In genomic region chr10:46284286-46285229, GRCh38 we compare ENCODE assay signal across 1 cellular context.
TF ChIP-seq lines count a peak whose summit lies in the region.

No MANE protein-coding gene starts in this region.

TF ChIP-seq in WTC11, 78 proteins besides CTCF, POLR2A, EP300 and RAD21 (continued from another document):
- TF ChIP-seq ZSCAN18 (CRISPR knock-in tag; IDR thresholded peaks at IDR 0.05): no peak
- no peak for TF ChIP-seq MYBL2 (CRISPR knock-in tag; IDR thresholded peaks at IDR 0.05)
- no peak for TF ChIP-seq NR3C1 (CRISPR knock-in tag; conservative IDR thresholded peaks at IDR 0.05; ENCODE audit: low read depth)
- TF ChIP-seq EMX1 (CRISPR knock-in tag; IDR thresholded peaks at IDR 0.05): no peak
- TF ChIP-seq SMAD4 (CRISPR knock-in tag; IDR thresholded peaks at IDR 0.05): no peak
- TF ChIP-seq TEAD4 (CRISPR knock-in tag; IDR thresholded peaks at IDR 0.05): no peak
- no peak for TF ChIP-seq CDX4 (CRISPR knock-in tag; IDR thresholded peaks at IDR 0.05; ENCODE audit: borderline replicate concordance)
- TF ChIP-seq OVOL2 (CRISPR knock-in tag; IDR thresholded peaks at IDR 0.05; ENCODE audit: borderline replicate concordance): no peak
- no peak for TF ChIP-seq ATF3 (CRISPR knock-in tag; conservative IDR thresholded peaks at IDR 0.05)
- TF ChIP-seq ATF6 (CRISPR knock-in tag; IDR thresholded peaks at IDR 0.05): no peak
- TF ChIP-seq NFYB (CRISPR knock-in tag; conservative IDR thresholded peaks at IDR 0.05; ENCODE audit: low read depth): no peak
- TF ChIP-seq MAX (CRISPR knock-in tag; IDR thresholded peaks at IDR 0.05): 0 out of 2 replicates have a peak, but pooled peaks have one; percentile 9
- TF ChIP-seq ZNF263 (CRISPR knock-in tag; IDR thresholded peaks at IDR 0.05; ENCODE audit: low read depth): no peak
- no peak for TF ChIP-seq USF2 (CRISPR knock-in tag; IDR thresholded peaks at IDR 0.05)
- 0 out of 2 replicates have a peak, but pooled peaks have one; percentile 30 for TF ChIP-seq FOXP1 (CRISPR knock-in tag; IDR thresholded peaks at IDR 0.05; ENCODE audit: borderline replicate concordance)
- TF ChIP-seq E2F5 (CRISPR knock-in tag; IDR thresholded peaks at IDR 0.05): peak; percentile 60; the same call in 1 of the 2 replicates
- TF ChIP-seq ZNF671 (CRISPR knock-in tag; IDR thresholded peaks at IDR 0.05): no peak
- no peak for TF ChIP-seq FOXK1 (CRISPR knock-in tag; IDR thresholded peaks at IDR 0.05)
- no peak for TF ChIP-seq AFF4 (CRISPR knock-in tag; IDR thresholded peaks at IDR 0.05; ENCODE audit: borderline replicate concordance)
- no peak for TF ChIP-seq ZBTB21 (CRISPR knock-in tag; IDR thresholded peaks at IDR 0.05; ENCODE audit: borderline replicate concordance)
- TF ChIP-seq ZNF416 (CRISPR knock-in tag; IDR thresholded peaks at IDR 0.05): no peak
- no peak for TF ChIP-seq ZNF425 (CRISPR knock-in tag; conservative IDR thresholded peaks at IDR 0.05)
- peak; percentile 86 for TF ChIP-seq ZNF423 (CRISPR knock-in tag; IDR thresholded peaks at IDR 0.05)
- TF ChIP-seq E2F1 (CRISPR knock-in tag; IDR thresholded peaks at IDR 0.05): 0 out of 2 replicates have a peak, but pooled peaks have one; percentile 37
TF ChIP-seq in WTC11: peak in this region for 12.
